30 cellular contexts compared by ENCODE assay signal in the genomic region with DNA sequence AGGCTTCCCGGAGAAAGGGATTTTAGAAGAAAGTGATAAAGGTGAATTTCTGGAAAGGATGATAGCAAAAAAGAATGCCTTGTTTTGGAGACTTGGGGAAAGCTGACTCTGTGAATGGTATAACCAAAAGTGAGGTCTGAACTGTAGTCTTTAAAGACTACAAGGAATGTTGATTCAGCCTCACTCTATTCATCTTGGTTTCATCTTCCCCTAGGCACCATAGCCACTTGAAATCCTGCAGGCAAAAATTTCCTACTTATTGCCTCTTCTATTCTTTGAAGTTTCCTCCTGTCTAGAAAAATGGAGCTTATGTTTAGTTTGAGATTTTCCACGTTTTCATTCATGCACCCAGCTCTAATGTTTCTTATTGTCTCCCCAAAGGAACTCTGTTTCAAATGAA.
"Had no signal": no experiment of that assay in that cellular context is flagged by ENCODE, and none has a peak within 500 bp of the region (broad histone marks: within the 10 kb centered on the region; RNA-seq: fewer than 3 reads in every experiment).

No MANE protein-coding gene starts in this region.

- H3K4me2 ChIP-seq: SK-N-SH had no signal

- H3K9me3 ChIP-seq: Peyer's patch, SJSA1 had no signal

- H3K4me3 ChIP-seq: ascending aorta, cardiac muscle cell, Peyer's patch, SJSA1 had no signal

- H3K4me1 Mint-ChIP-seq: activated CD4-positive, alpha-beta T cell treated with anti-CD3 and anti-CD28 coated beads for 36 hours; activated CD4-positive, alpha-beta T cell treated with anti-CD3 and anti-CD28 coated beads, Interleukin-2, amount 10 ng/mL, durations not matched to agents 7 days and 5 days; activated naive CD4-positive, alpha-beta T cell treated with anti-CD3 and anti-CD28 coated beads, Interleukin-2, amount 50 U/mL, for 24 hours; activated naive CD8-positive, alpha-beta T cell treated with anti-CD3 and anti-CD28 coated beads, Interleukin-2, amount 10 ng/mL, durations not matched to agents 7 days and 5 days; central memory CD8-positive, alpha-beta T cell had no signal

- H3K9me3 Mint-ChIP-seq: activated CD4-positive, alpha-beta T cell treated with anti-CD3 and anti-CD28 coated beads, Interleukin-2, amount 10 ng/mL, durations not matched to agents 7 days and 5 days; activated naive CD4-positive, alpha-beta T cell treated with anti-CD3 and anti-CD28 coated beads, Interleukin-2, amount 50 U/mL, for 24 hours had no signal

- H3K4me3 Mint-ChIP-seq: activated CD4-positive, alpha-beta T cell treated with anti-CD3 and anti-CD28 coated beads for 36 hours; activated CD4-positive, alpha-beta T cell treated with anti-CD3 and anti-CD28 coated beads, Interleukin-2, amount 10 ng/mL, durations not matched to agents 7 days and 5 days; activated CD8-positive, alpha-beta T cell treated with anti-CD3 and anti-CD28 coated beads, Interleukin-2, amount 10 ng/mL, durations not matched to agents 7 days and 5 days; activated naive CD4-positive, alpha-beta T cell treated with anti-CD3 and anti-CD28 coated beads, Interleukin-2, amount 50 U/mL, for 24 hours; activated naive CD8-positive, alpha-beta T cell treated with anti-CD3 and anti-CD28 coated beads, Interleukin-2, amount 10 ng/mL, durations not matched to agents 7 days and 5 days; activated T-cell treated with anti-CD3 and anti-CD28 coated beads, Interleukin-2, amount 50 U/mL, for 24 hours; central memory CD8-positive, alpha-beta T cell; T-helper 1 cell treated with Interleukin-12 subunit alpha and Interleukin-12 subunit beta and Interleukin-4 antibody, amounts not matched to agents 30 μg/mL and 1 μg/mL, for 36 hours; T-helper 2 cell treated with Interferon-gamma antibody and Interleukin-4, amounts not matched to agents 5 μg/mL and 100 μg/mL, for 36 hours had no signal

- H3K9ac ChIP-seq: SK-N-SH had no signal

- ATAC-seq: activated CD4-positive, alpha-beta T cell treated with anti-CD3 and anti-CD28 coated beads for 36 hours; activated CD4-positive, CD25-positive, alpha-beta regulatory T cell treated with anti-CD3 and anti-CD28 coated beads, Interleukin-2, amount 50 U/mL, for 24 hours; activated CD8-positive, alpha-beta T cell treated with anti-CD3 and anti-CD28 coated beads, Interleukin-2, amount 10 ng/mL, durations not matched to agents 7 days and 5 days; PC-3 had no signal

- H3K27me3 Mint-ChIP-seq: activated CD4-positive, alpha-beta T cell treated with anti-CD3 and anti-CD28 coated beads for 36 hours; activated naive CD4-positive, alpha-beta T cell treated with anti-CD3 and anti-CD28 coated beads, Interleukin-2, amount 50 U/mL, for 24 hours; activated T-cell treated with anti-CD3 and anti-CD28 coated beads, Interleukin-2, amount 50 U/mL, for 24 hours; central memory CD8-positive, alpha-beta T cell had no signal

- H3K27ac Mint-ChIP-seq: activated CD4-positive, alpha-beta T cell treated with anti-CD3 and anti-CD28 coated beads for 36 hours; activated CD4-positive, alpha-beta T cell treated with anti-CD3 and anti-CD28 coated beads, Interleukin-2, amount 10 ng/mL, durations not matched to agents 7 days and 5 days; activated CD8-positive, alpha-beta T cell treated with anti-CD3 and anti-CD28 coated beads, Interleukin-2, amount 10 ng/mL, durations not matched to agents 7 days and 5 days; activated naive CD4-positive, alpha-beta T cell treated with anti-CD3 and anti-CD28 coated beads, Interleukin-2, amount 50 U/mL, for 24 hours; activated naive CD8-positive, alpha-beta T cell treated with anti-CD3 and anti-CD28 coated beads, Interleukin-2, amount 10 ng/mL, durations not matched to agents 7 days and 5 days; activated T-cell treated with anti-CD3 and anti-CD28 coated beads, Interleukin-2, amount 50 U/mL, for 24 hours; activated T-helper 2 cell treated with anti-CD3 and anti-CD28 coated beads, Interferon-gamma antibody, Interleukin-2, Interleukin-4, amounts not matched to agents 10 μg/mL and 5 μg/mL and 100 μg/mL, durations not matched to agents 14 hours and 24 hours and 36 hours; T-helper 1 cell treated with Interleukin-12 subunit alpha and Interleukin-12 subunit beta and Interleukin-4 antibody, amounts not matched to agents 30 μg/mL and 1 μg/mL, for 36 hours; T-helper 2 cell treated with Interferon-gamma antibody and Interleukin-4, amounts not matched to agents 5 μg/mL and 100 μg/mL, for 36 hours had no signal

- H3K36me3 ChIP-seq: ascending aorta, Peyer's patch, SJSA1 had no signal

- H3K36me3 Mint-ChIP-seq: activated naive CD4-positive, alpha-beta T cell treated with anti-CD3 and anti-CD28 coated beads, Interleukin-2, amount 50 U/mL, for 24 hours; activated naive CD8-positive, alpha-beta T cell treated with anti-CD3 and anti-CD28 coated beads, Interleukin-2, amount 10 ng/mL, durations not matched to agents 7 days and 5 days had no signal

- DNase-seq: activated CD4-positive, alpha-beta T cell treated with anti-CD3 and anti-CD28 coated beads for 36 hours; activated CD4-positive, alpha-beta T cell treated with anti-CD3 and anti-CD28 coated beads, Interleukin-2, amount 10 ng/mL, durations not matched to agents 7 days and 5 days; activated CD4-positive, alpha-beta T cell treated with anti-CD3 and anti-CD28 coated beads, Interleukin-2, amount 50 U/mL, for 48 hours; activated CD8-positive, alpha-beta T cell treated with anti-CD3 and anti-CD28 coated beads, Interleukin-2, amount 10 ng/mL, durations not matched to agents 7 days and 5 days; activated gamma-delta T cell; activated naive CD4-positive, alpha-beta T cell treated with Interleukin-2 at 50 U/mL for 16 hours; activated naive CD8-positive, alpha-beta T cell treated with anti-CD3 and anti-CD28 coated beads, Interleukin-2, amount 10 ng/mL, durations not matched to agents 7 days and 5 days; activated T-cell treated with anti-CD3 and anti-CD28 coated beads, Interleukin-2, amount 50 U/mL, for 24 hours; amygdala; Karpas-422; NCI-H1105; NCI-H1417 treated with DMSO at 0.1 percent for 48 hours; NCI-H187 treated with DMSO at 0.1 percent for 48 hours; NCI-H2081; NCI-H345; NCI-H524 treated with DMSO at 0.1 percent for 48 hours; PC-3; Peyer's patch; RPMI8226; SHP77 treated with DMSO at 0.1 percent for 48 hours; SK-N-SH had no signal

- H3K4me1 ChIP-seq: ascending aorta, Peyer's patch, SJSA1 had no signal

- H3K27me3 ChIP-seq: ascending aorta, cardiac muscle cell, Peyer's patch, SJSA1 had no signal

- H3K27ac ChIP-seq: ascending aorta, cardiac muscle cell, Peyer's patch, SJSA1 had no signal
